Comparison of ENCODE assay signal across 23 cellular contexts in genomic region chr2:226380679-226381078, GRCh38.
"Had no signal": no experiment of that assay in that cellular context is flagged by ENCODE, and none has a peak within 500 bp of the region (broad histone marks: within the 10 kb centered on the region; RNA-seq: fewer than 3 reads in every experiment).

No MANE protein-coding gene starts in this region.

- H3K27ac Mint-ChIP-seq: nephron progenitor cell; stimulated activated memory B cell treated with anti-CD40 and anti-IgM and Interleukin-4, amounts not matched to agents 10 μg/mL and 1 μg/mL and 100 μg/mL, for 72 hours had no signal

- H3K27me3 Mint-ChIP-seq: stimulated activated memory B cell treated with anti-CD40 and anti-IgM and Interleukin-4, amounts not matched to agents 10 μg/mL and 1 μg/mL and 100 μg/mL, for 72 hours had no signal

- H3K27ac ChIP-seq: dorsolateral prefrontal cortex, heart left ventricle, left lung, lower lobe of right lung, ovary, sigmoid colon, spleen, thoracic aorta, tibial nerve, upper lobe of left lung had no signal

- H3K4me1 ChIP-seq: left lung, lower lobe of right lung, spleen, upper lobe of left lung, uterus had no signal

- H3K36me3 ChIP-seq: heart left ventricle, left lung, lower lobe of right lung, ovary, sigmoid colon, spleen, thoracic aorta, tibial nerve, upper lobe of left lung, uterus had no signal

- H3K4me3 ChIP-seq: dorsolateral prefrontal cortex, heart left ventricle, left lung, lower lobe of right lung, ovary, sigmoid colon, spleen, thoracic aorta, tibial nerve, upper lobe of left lung, uterus had no signal

- H3K9me3 Mint-ChIP-seq: naive thymus-derived CD8-positive, alpha-beta T cell; stimulated activated memory B cell treated with anti-CD40 and anti-IgM and Interleukin-4, amounts not matched to agents 10 μg/mL and 1 μg/mL and 100 μg/mL, for 72 hours had no signal

- H3K9me3 ChIP-seq: heart left ventricle, left lung, lower lobe of right lung, ovary, sigmoid colon, spleen, thoracic aorta, tibial nerve, upper lobe of left lung, uterus had no signal

- DNase-seq: dorsolateral prefrontal cortex; effector CD4-positive, alpha-beta T cell; hippocampal formation; left cardiac atrium; left lung; lower lobe of right lung; naive thymus-derived CD8-positive, alpha-beta T cell; nephron progenitor cell; occipital lobe; ovary; posterior cingulate gyrus; retina; sigmoid colon; spleen; stimulated activated CD4-positive, alpha-beta T cell treated with anti-CD3 and anti-CD28 coated beads, Interleukin-4, amount 100 ng/mL, for 4 hours; stimulated activated naive CD8-positive, alpha-beta T cell treated with anti-CD3 and anti-CD28 coated beads, Interleukin-15, Interleukin-2, amounts not matched to agents 100 U/mL and 50 U/mL, for 24 hours; substantia nigra; upper lobe of left lung; uterus had no signal

- ATAC-seq: left lung; lower lobe of right lung; naive thymus-derived CD8-positive, alpha-beta T cell; stimulated activated memory B cell treated with anti-CD40 and anti-IgM and Interleukin-4, amounts not matched to agents 10 μg/mL and 1 μg/mL and 100 μg/mL, for 72 hours; stimulated activated naive CD8-positive, alpha-beta T cell treated with anti-CD3 and anti-CD28 coated beads, Interleukin-15, Interleukin-2, amounts not matched to agents 100 U/mL and 50 U/mL, for 24 hours had no signal

- H3K4me1 Mint-ChIP-seq: naive thymus-derived CD8-positive, alpha-beta T cell; stimulated activated memory B cell treated with anti-CD40 and anti-IgM and Interleukin-4, amounts not matched to agents 10 μg/mL and 1 μg/mL and 100 μg/mL, for 72 hours had no signal

- H3K36me3 Mint-ChIP-seq: naive thymus-derived CD8-positive, alpha-beta T cell; stimulated activated memory B cell treated with anti-CD40 and anti-IgM and Interleukin-4, amounts not matched to agents 10 μg/mL and 1 μg/mL and 100 μg/mL, for 72 hours had no signal

- H3K27me3 ChIP-seq: heart left ventricle, left lung, ovary, sigmoid colon, tibial nerve, upper lobe of left lung, uterus had no signal

- H3K4me3 Mint-ChIP-seq: naive thymus-derived CD8-positive, alpha-beta T cell; nephron progenitor cell; stimulated activated memory B cell treated with anti-CD40 and anti-IgM and Interleukin-4, amounts not matched to agents 10 μg/mL and 1 μg/mL and 100 μg/mL, for 72 hours had no signal
